In the genomic region with DNA sequence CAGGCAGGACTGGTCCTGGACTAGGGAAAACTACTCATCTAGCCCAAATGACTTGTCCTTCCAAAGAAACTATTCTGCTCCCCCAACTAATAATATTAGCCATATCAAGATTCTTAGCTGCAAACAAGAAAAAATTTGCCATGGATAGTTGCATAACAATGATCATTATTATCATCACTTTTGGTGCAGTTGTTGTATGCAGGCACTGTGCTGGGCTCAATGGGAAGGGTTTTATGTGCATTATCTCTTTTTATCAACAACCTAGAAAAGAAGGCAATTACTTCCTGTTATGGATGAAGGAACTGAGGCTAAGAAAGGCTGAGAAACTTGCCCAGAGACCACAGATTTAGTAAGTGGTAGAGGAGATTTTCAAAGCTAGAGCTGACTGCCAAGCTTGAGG, we compare ENCODE assay signal across 16 cellular contexts. TPM values are rescaled to one million over a fixed set of nuclear protein-coding genes. Genes with fewer than 3 reads are reported as not detected.
A peak's percentile ranks its signal among the peaks of the same experiment; 100 is the strongest.
DNase-seq lines count a peak whose midpoint lies in the region; ATAC-seq, FAIRE-seq and TF ChIP-seq lines count a peak whose summit lies in the region.
"Had no signal": no experiment of that assay in that cellular context is flagged by ENCODE, and none has a peak within 500 bp of the region (broad histone marks: within the 10 kb centered on the region; RNA-seq: fewer than 3 reads in every experiment).

No MANE protein-coding gene starts in this region.

- no peak for TF ChIP-seq CTCF in body of pancreas (IDR thresholded peaks at IDR 0.05)

- no peaks in the 10 kb centered on the region for H3K9me3 ChIP-seq in CD4-positive, CD25-positive, alpha-beta regulatory T cell (ENCODE audit: control insufficient read depth in 2 of 2, low read length in 2 of 2)
- no peaks in the 10 kb centered on the region for H3K9me3 ChIP-seq in body of pancreas
- H3K9me3 ChIP-seq: HAP-1 had no signal

- peaks cover 0 to 6% (median 1%) of the 10 kb centered on the region in 4 donors for H3K4me1 Mint-ChIP-seq in CD4-positive, CD25-positive, alpha-beta regulatory T cell
- H3K4me1 Mint-ChIP-seq in stimulated activated memory B cell treated with anti-CD40 and anti-IgM and Interleukin-4, amounts not matched to agents 10 μg/mL and 1 μg/mL and 100 μg/mL, for 72 hours = peaks cover 26% of the 10 kb centered on the region
- H3K4me1 Mint-ChIP-seq: activated naive CD4-positive, alpha-beta T cell treated with anti-CD3 and anti-CD28 coated beads, Interleukin-2, amount 50 U/mL, for 24 hours had no signal

- no peak for ATAC-seq in CD4-positive, CD25-positive, alpha-beta regulatory T cell (ENCODE audit: low read depth in 2 of 2)
- ATAC-seq in body of pancreas = no peak
- no peak for ATAC-seq in stimulated activated memory B cell treated with anti-CD40 and anti-IgM and Interleukin-4, amounts not matched to agents 10 μg/mL and 1 μg/mL and 100 μg/mL, for 72 hours
- no peak for ATAC-seq in activated CD4-positive, CD25-positive, alpha-beta regulatory T cell treated with anti-CD3 and anti-CD28 coated beads, Interleukin-2, amount 50 U/mL, for 24 hours
- ATAC-seq: activated T-cell treated with anti-CD3 and anti-CD28 coated beads, Interleukin-2, amount 50 U/mL, for 72 hours had no signal

- peak overlapping the region in 2 of 3 donors; percentile 4 to 16 for H3K27ac Mint-ChIP-seq in CD4-positive, CD25-positive, alpha-beta regulatory T cell
- peak overlapping the region; percentile 23 for H3K27ac Mint-ChIP-seq in stimulated activated memory B cell treated with anti-CD40 and anti-IgM and Interleukin-4, amounts not matched to agents 10 μg/mL and 1 μg/mL and 100 μg/mL, for 72 hours
- H3K27ac Mint-ChIP-seq: activated naive CD4-positive, alpha-beta T cell treated with anti-CD3 and anti-CD28 coated beads, Interleukin-2, amount 50 U/mL, for 24 hours; activated T-cell treated with anti-CD3 and anti-CD28 coated beads, Interleukin-2, amount 50 U/mL, for 72 hours had no signal

- H3K36me3 ChIP-seq in CD4-positive, CD25-positive, alpha-beta regulatory T cell (ENCODE audit: control insufficient read depth, insufficient read depth, low read length) = no peaks in the 10 kb centered on the region
- H3K36me3 ChIP-seq in body of pancreas (replicated peaks in 1 of 2; ENCODE audit: insufficient read depth in 1 of 2, low read depth in 2 of 2) = no peaks in the 10 kb centered on the region
- H3K36me3 ChIP-seq: HAP-1 had no signal

- no peak overlapping the region for H3K4me3 ChIP-seq in CD4-positive, CD25-positive, alpha-beta regulatory T cell (ENCODE audit: low read depth, low read length)
- H3K4me3 ChIP-seq in body of pancreas = no peak overlapping the region
- H3K4me3 ChIP-seq: HAP-1 had no signal

- DNase-seq in CD4-positive, CD25-positive, alpha-beta regulatory T cell = no peak
- DNase-seq in NOMO-1 treated with DMSO at 0.1 percent for 48 hours (lab: John Stamatoyannopoulos, UW; ENCODE audit: unreplicated experiment) (peak; percentile 15), body of pancreas (no peak), GM12892 (ENCODE audit: insufficient read length) (no peak), mesenteric fat pad (ENCODE audit: low spot score) (no peak), activated T-cell treated with anti-CD3 and anti-CD28 coated beads for 4 hours (no peak)
- DNase-seq: activated CD4-positive, CD25-positive, alpha-beta regulatory T cell treated with anti-CD3 and anti-CD28 coated beads, Interleukin-2, amount 50 U/mL, for 72 hours; activated T-cell treated with anti-CD3 and anti-CD28 coated beads, Interleukin-2, amount 50 U/mL, for 72 hours; NCI-H1930; NCI-H446 treated with DMSO at 0.1 percent for 48 hours; occipital lobe; T1000 had no signal

- H3K4me1 ChIP-seq in CD4-positive, CD25-positive, alpha-beta regulatory T cell (ENCODE audit: control insufficient read depth, insufficient read depth, low read length, poor library complexity, severe bottlenecking) = no peaks in the 10 kb centered on the region
- H3K4me1 ChIP-seq in body of pancreas = peaks cover 32% of the 10 kb centered on the region
- H3K4me1 ChIP-seq: HAP-1 had no signal

- no peaks in the 10 kb centered on the region for H3K9me3 Mint-ChIP-seq in CD4-positive, CD25-positive, alpha-beta regulatory T cell
- H3K9me3 Mint-ChIP-seq in stimulated activated memory B cell treated with anti-CD40 and anti-IgM and Interleukin-4, amounts not matched to agents 10 μg/mL and 1 μg/mL and 100 μg/mL, for 72 hours = no peaks in the 10 kb centered on the region
- H3K9me3 Mint-ChIP-seq: activated naive CD4-positive, alpha-beta T cell treated with anti-CD3 and anti-CD28 coated beads, Interleukin-2, amount 50 U/mL, for 24 hours; activated T-cell treated with anti-CD3 and anti-CD28 coated beads, Interleukin-2, amount 50 U/mL, for 72 hours had no signal

- FAIRE-seq in GM12892 (lab: Jason Lieb, UNC) = no peak

- intact Hi-C loops in body of pancreas (cut with DNase I) = no loop called here

- no peaks in the 10 kb centered on the region for H3K27me3 ChIP-seq in CD4-positive, CD25-positive, alpha-beta regulatory T cell (ENCODE audit: control insufficient read depth, insufficient read depth, low read length)
- H3K27me3 ChIP-seq in body of pancreas = no peaks in the 10 kb centered on the region

- no peak overlapping the region for H3K4me3 Mint-ChIP-seq in CD4-positive, CD25-positive, alpha-beta regulatory T cell
- H3K4me3 Mint-ChIP-seq in stimulated activated memory B cell treated with anti-CD40 and anti-IgM and Interleukin-4, amounts not matched to agents 10 μg/mL and 1 μg/mL and 100 μg/mL, for 72 hours = no peak overlapping the region
- H3K4me3 Mint-ChIP-seq: activated naive CD4-positive, alpha-beta T cell treated with anti-CD3 and anti-CD28 coated beads, Interleukin-2, amount 50 U/mL, for 24 hours; activated T-cell treated with anti-CD3 and anti-CD28 coated beads, Interleukin-2, amount 50 U/mL, for 72 hours had no signal

- H3K27me3 Mint-ChIP-seq in CD4-positive, CD25-positive, alpha-beta regulatory T cell = no peaks in the 10 kb centered on the region
- no peaks in the 10 kb centered on the region for H3K27me3 Mint-ChIP-seq in stimulated activated memory B cell treated with anti-CD40 and anti-IgM and Interleukin-4, amounts not matched to agents 10 μg/mL and 1 μg/mL and 100 μg/mL, for 72 hours
- H3K27me3 Mint-ChIP-seq: activated naive CD4-positive, alpha-beta T cell treated with anti-CD3 and anti-CD28 coated beads, Interleukin-2, amount 50 U/mL, for 24 hours had no signal

- TF ChIP-seq POLR2A in body of pancreas (IDR thresholded peaks at IDR 0.05) (no peak), GM12892 (IDR thresholded peaks at IDR 0.05; ENCODE audit: low read depth, low read length) (no peak)

- no peak overlapping the region for H3K27ac ChIP-seq in CD4-positive, CD25-positive, alpha-beta regulatory T cell (ENCODE audit: insufficient read depth, low read length, poor library complexity, severe bottlenecking)
- peak overlapping the region in 3 of 4 donors; percentile 47 to 77 (median 68) for H3K27ac ChIP-seq in body of pancreas

- H3K36me3 Mint-ChIP-seq in CD4-positive, CD25-positive, alpha-beta regulatory T cell = no peaks in the 10 kb centered on the region
- no peaks in the 10 kb centered on the region for H3K36me3 Mint-ChIP-seq in stimulated activated memory B cell treated with anti-CD40 and anti-IgM and Interleukin-4, amounts not matched to agents 10 μg/mL and 1 μg/mL and 100 μg/mL, for 72 hours
- H3K36me3 Mint-ChIP-seq: activated naive CD4-positive, alpha-beta T cell treated with anti-CD3 and anti-CD28 coated beads, Interleukin-2, amount 50 U/mL, for 24 hours had no signal

RNA-seq across cellular contexts. Expression of gene MEGF9, which starts 20.3 kb away (rescaled TPM):
- total RNA-seq in CD4-positive, CD25-positive, alpha-beta regulatory T cell = 17.8 TPM
- polyA plus RNA-seq in CD4-positive, CD25-positive, alpha-beta regulatory T cell = 1 to 10 TPM; 4.6 to 7.7 (median 7.3) TPM
- total RNA-seq in body of pancreas (1 to 10 TPM; 9.6 to 9.9 TPM), mesenteric fat pad (24.5 TPM)
- 3.5 TPM for polyA plus RNA-seq in GM12892 (2012; ENCODE audit: missing spikeins)

RNA-seq across cellular contexts. Expression of gene FBXW2, which starts 58.6 kb away (rescaled TPM):
- total RNA-seq in CD4-positive, CD25-positive, alpha-beta regulatory T cell = 87.8 TPM
- 10 to 100 TPM; 34.0 to 43.1 (median 39.3) TPM for polyA plus RNA-seq in CD4-positive, CD25-positive, alpha-beta regulatory T cell
- 10 to 100 TPM; 16.6 to 19.1 TPM for total RNA-seq in body of pancreas
- polyA plus RNA-seq in GM12892 (2012; ENCODE audit: missing spikeins) = 24.1 TPM
- 66.9 TPM for total RNA-seq in mesenteric fat pad
